Comparison of ENCODE assay signal across 35 cellular contexts in genomic region chr9:80793706-80794105, GRCh38.
"Had no signal": no experiment of that assay in that cellular context is flagged by ENCODE, and none has a peak within 500 bp of the region (broad histone marks: within the 10 kb centered on the region; RNA-seq: fewer than 3 reads in every experiment).

No MANE protein-coding gene starts in this region.

- DNase-seq: activated B cell treated with CpG ODN at 0.5 μM for 24 hours; activated CD4-positive, alpha-beta memory T cell treated with anti-CD3 and anti-CD28 coated beads for 36 hours; activated CD4-positive, alpha-beta T cell treated with anti-CD3 and anti-CD28 coated beads for 4 hours; activated CD4-positive, alpha-beta T cell treated with anti-CD3 and anti-CD28 coated beads, Interleukin-2, amount 10 ng/mL, durations not matched to agents 24 days and 14 days; activated CD4-positive, alpha-beta T cell treated with anti-CD3 and anti-CD28 coated beads, Interleukin-2, amount 50 U/mL, for 1 hour; activated CD4-positive, alpha-beta T cell treated with anti-CD3 and anti-CD28 coated beads, Interleukin-2, amount 50 U/mL, for 4 hours; activated CD4-positive, CD25-positive, alpha-beta regulatory T cell treated with anti-CD3 and anti-CD28 coated beads, Interleukin-2, amount 50 U/mL, for 72 hours; activated CD8-positive, alpha-beta memory T cell treated with anti-CD3 and anti-CD28 coated beads, Interleukin-2, amount 50 U/mL, for 4 hours; activated CD8-positive, alpha-beta T cell treated with anti-CD3 and anti-CD28 coated beads for 36 hours; activated effector memory CD4-positive, alpha-beta T cell treated with Interleukin-2 at 50 U/mL for 16 hours; activated gamma-delta T cell; activated naive CD4-positive, alpha-beta T cell treated with anti-CD3 and anti-CD28 coated beads, Interleukin-2, amount 10 ng/mL, durations not matched to agents 7 days and 5 days; activated naive CD4-positive, alpha-beta T cell treated with Interleukin-2 at 50 U/mL for 16 hours; activated naive CD8-positive, alpha-beta T cell treated with anti-CD3 and anti-CD28 coated beads, Interleukin-2, amount 10 ng/mL, durations not matched to agents 7 days and 5 days; activated naive CD8-positive, alpha-beta T cell treated with anti-CD3 and anti-CD28 coated beads, Interleukin-2, amount 50 U/mL, for 24 hours; activated T-cell treated with anti-CD3 and anti-CD28 coated beads for 4 hours; activated T-cell treated with anti-CD3 and anti-CD28 coated beads, Interleukin-2, amount 50 U/mL, for 1 hour; activated T-cell treated with anti-CD3 and anti-CD28 coated beads, Interleukin-2, amount 50 U/mL, for 4 hours; activated T-cell treated with anti-CD3 and anti-CD28 coated beads, Interleukin-2, amount 50 U/mL, for 72 hours; amygdala; anterior cingulate cortex; T-helper 1 cell; T-helper 2 cell; T-helper 9 cell had no signal

- H3K4me1 ChIP-seq: ascending aorta had no signal

- H3K9me3 Mint-ChIP-seq: activated B cell treated with CpG ODN at 0.5 μM for 24 hours; activated CD4-positive, alpha-beta T cell treated with anti-CD3 and anti-CD28 coated beads, Interleukin-2, amount 10 ng/mL, durations not matched to agents 24 days and 14 days; activated naive CD4-positive, alpha-beta T cell treated with anti-CD3 and anti-CD28 coated beads, Interleukin-2, amount 10 ng/mL, durations not matched to agents 7 days and 5 days; activated naive CD4-positive, alpha-beta T cell treated with anti-CD3 and anti-CD28 coated beads, Interleukin-2, amount 50 U/mL, for 24 hours; activated naive CD8-positive, alpha-beta T cell treated with anti-CD3 and anti-CD28 coated beads, Interleukin-2, amount 10 ng/mL, durations not matched to agents 7 days and 5 days; activated T-helper 1 cell treated with anti-CD3 and anti-CD28 coated beads, Interleukin-12 subunit alpha, Interleukin-12 subunit beta, Interleukin-2, Interleukin-4 antibody, amounts not matched to agents 30 ng/mL and 10 ng/mL and 1 ng/mL, durations not matched to agents 14 hours and 24 hours and 36 hours; T-helper 1 cell treated with Interleukin-12 subunit alpha and Interleukin-12 subunit beta and Interleukin-4 antibody, amounts not matched to agents 30 μg/mL and 1 μg/mL, for 36 hours had no signal

- H3K4me3 Mint-ChIP-seq: activated B cell treated with CpG ODN at 0.5 μM for 24 hours; activated CD4-positive, alpha-beta memory T cell treated with anti-CD3 and anti-CD28 coated beads for 36 hours; activated CD4-positive, alpha-beta T cell treated with anti-CD3 and anti-CD28 coated beads, Interleukin-2, amount 10 ng/mL, durations not matched to agents 24 days and 14 days; activated CD8-positive, alpha-beta T cell treated with anti-CD3 and anti-CD28 coated beads for 36 hours; activated naive CD4-positive, alpha-beta T cell treated with anti-CD3 and anti-CD28 coated beads, Interleukin-2, amount 10 ng/mL, durations not matched to agents 7 days and 5 days; activated naive CD4-positive, alpha-beta T cell treated with anti-CD3 and anti-CD28 coated beads, Interleukin-2, amount 50 U/mL, for 24 hours; activated naive CD8-positive, alpha-beta T cell; activated naive CD8-positive, alpha-beta T cell treated with anti-CD3 and anti-CD28 coated beads, Interleukin-2, amount 10 ng/mL, durations not matched to agents 7 days and 5 days; activated naive CD8-positive, alpha-beta T cell treated with anti-CD3 and anti-CD28 coated beads, Interleukin-2, amount 50 U/mL, for 24 hours; activated T-cell treated with anti-CD3 and anti-CD28 coated beads, Interleukin-2, amount 50 U/mL, for 4 hours; activated T-cell treated with anti-CD3 and anti-CD28 coated beads, Interleukin-2, amount 50 U/mL, for 72 hours; activated T-helper 1 cell treated with anti-CD3 and anti-CD28 coated beads, Interleukin-12 subunit alpha, Interleukin-12 subunit beta, Interleukin-2, Interleukin-4 antibody, amounts not matched to agents 30 ng/mL and 10 ng/mL and 1 ng/mL, durations not matched to agents 14 hours and 24 hours and 36 hours; brain; central memory CD8-positive, alpha-beta T cell; T-helper 1 cell treated with Interleukin-12 subunit alpha and Interleukin-12 subunit beta and Interleukin-4 antibody, amounts not matched to agents 30 μg/mL and 1 μg/mL, for 36 hours; T-helper 2 cell treated with Interferon-gamma antibody and Interleukin-4, amounts not matched to agents 5 μg/mL and 100 μg/mL, for 36 hours had no signal

- H3K36me3 ChIP-seq: ascending aorta, cardiac muscle cell had no signal

- H3K4me1 Mint-ChIP-seq: activated B cell treated with CpG ODN at 0.5 μM for 24 hours; activated CD4-positive, alpha-beta T cell treated with anti-CD3 and anti-CD28 coated beads, Interleukin-2, amount 10 ng/mL, durations not matched to agents 24 days and 14 days; activated naive CD4-positive, alpha-beta T cell treated with anti-CD3 and anti-CD28 coated beads, Interleukin-2, amount 10 ng/mL, durations not matched to agents 7 days and 5 days; activated naive CD4-positive, alpha-beta T cell treated with anti-CD3 and anti-CD28 coated beads, Interleukin-2, amount 50 U/mL, for 24 hours; activated naive CD8-positive, alpha-beta T cell treated with anti-CD3 and anti-CD28 coated beads, Interleukin-2, amount 10 ng/mL, durations not matched to agents 7 days and 5 days; activated naive CD8-positive, alpha-beta T cell treated with anti-CD3 and anti-CD28 coated beads, Interleukin-2, amount 50 U/mL, for 24 hours; central memory CD8-positive, alpha-beta T cell had no signal

- H3K27me3 Mint-ChIP-seq: activated B cell treated with CpG ODN at 0.5 μM for 24 hours; activated CD4-positive, alpha-beta memory T cell treated with anti-CD3 and anti-CD28 coated beads for 36 hours; activated CD4-positive, alpha-beta T cell treated with anti-CD3 and anti-CD28 coated beads, Interleukin-2, amount 10 ng/mL, durations not matched to agents 24 days and 14 days; activated CD8-positive, alpha-beta T cell treated with anti-CD3 and anti-CD28 coated beads for 36 hours; activated naive CD4-positive, alpha-beta T cell treated with anti-CD3 and anti-CD28 coated beads, Interleukin-2, amount 10 ng/mL, durations not matched to agents 7 days and 5 days; activated naive CD4-positive, alpha-beta T cell treated with anti-CD3 and anti-CD28 coated beads, Interleukin-2, amount 50 U/mL, for 24 hours; activated naive CD8-positive, alpha-beta T cell; activated naive CD8-positive, alpha-beta T cell treated with anti-CD3 and anti-CD28 coated beads, Interleukin-2, amount 10 ng/mL, durations not matched to agents 7 days and 5 days; activated naive CD8-positive, alpha-beta T cell treated with anti-CD3 and anti-CD28 coated beads, Interleukin-2, amount 50 U/mL, for 24 hours; central memory CD8-positive, alpha-beta T cell had no signal

- H3K36me3 Mint-ChIP-seq: activated CD4-positive, alpha-beta memory T cell treated with anti-CD3 and anti-CD28 coated beads for 36 hours; activated naive CD4-positive, alpha-beta T cell treated with anti-CD3 and anti-CD28 coated beads, Interleukin-2, amount 10 ng/mL, durations not matched to agents 7 days and 5 days; activated naive CD4-positive, alpha-beta T cell treated with anti-CD3 and anti-CD28 coated beads, Interleukin-2, amount 50 U/mL, for 24 hours; activated naive CD8-positive, alpha-beta T cell; activated naive CD8-positive, alpha-beta T cell treated with anti-CD3 and anti-CD28 coated beads, Interleukin-2, amount 10 ng/mL, durations not matched to agents 7 days and 5 days; brain had no signal

- ATAC-seq: activated CD8-positive, alpha-beta T cell treated with anti-CD3 and anti-CD28 coated beads for 36 hours; activated naive CD8-positive, alpha-beta T cell treated with anti-CD3 and anti-CD28 coated beads, Interleukin-2, amount 50 U/mL, for 24 hours; activated T-cell treated with anti-CD3 and anti-CD28 coated beads, Interleukin-2, amount 50 U/mL, for 4 hours; activated T-cell treated with anti-CD3 and anti-CD28 coated beads, Interleukin-2, amount 50 U/mL, for 72 hours had no signal

- H3K9me3 ChIP-seq: ascending aorta had no signal

- H3K27me3 ChIP-seq: ascending aorta, cardiac muscle cell had no signal

- H3K27ac ChIP-seq: ascending aorta, cardiac muscle cell, VCaP had no signal

- H3K4me3 ChIP-seq: ascending aorta, cardiac muscle cell had no signal

- H3K27ac Mint-ChIP-seq: activated B cell treated with CpG ODN at 0.5 μM for 24 hours; activated CD4-positive, alpha-beta memory T cell treated with anti-CD3 and anti-CD28 coated beads for 36 hours; activated CD4-positive, alpha-beta T cell treated with anti-CD3 and anti-CD28 coated beads, Interleukin-2, amount 10 ng/mL, durations not matched to agents 24 days and 14 days; activated CD8-positive, alpha-beta T cell treated with anti-CD3 and anti-CD28 coated beads for 36 hours; activated naive CD4-positive, alpha-beta T cell treated with anti-CD3 and anti-CD28 coated beads, Interleukin-2, amount 10 ng/mL, durations not matched to agents 7 days and 5 days; activated naive CD4-positive, alpha-beta T cell treated with anti-CD3 and anti-CD28 coated beads, Interleukin-2, amount 50 U/mL, for 24 hours; activated naive CD8-positive, alpha-beta T cell; activated naive CD8-positive, alpha-beta T cell treated with anti-CD3 and anti-CD28 coated beads, Interleukin-2, amount 10 ng/mL, durations not matched to agents 7 days and 5 days; activated naive CD8-positive, alpha-beta T cell treated with anti-CD3 and anti-CD28 coated beads, Interleukin-2, amount 50 U/mL, for 24 hours; activated T-cell treated with anti-CD3 and anti-CD28 coated beads, Interleukin-2, amount 50 U/mL, for 72 hours; activated T-helper 1 cell treated with anti-CD3 and anti-CD28 coated beads, Interleukin-12 subunit alpha, Interleukin-12 subunit beta, Interleukin-2, Interleukin-4 antibody, amounts not matched to agents 30 ng/mL and 10 ng/mL and 1 ng/mL, durations not matched to agents 14 hours and 24 hours and 36 hours; activated T-helper 2 cell treated with anti-CD3 and anti-CD28 coated beads, Interferon-gamma antibody, Interleukin-2, Interleukin-4, amounts not matched to agents 10 μg/mL and 5 μg/mL and 100 μg/mL, durations not matched to agents 14 hours and 24 hours and 36 hours; T-helper 1 cell treated with Interleukin-12 subunit alpha and Interleukin-12 subunit beta and Interleukin-4 antibody, amounts not matched to agents 30 μg/mL and 1 μg/mL, for 36 hours; T-helper 2 cell treated with Interferon-gamma antibody and Interleukin-4, amounts not matched to agents 5 μg/mL and 100 μg/mL, for 36 hours had no signal
